1 cellular context compared by ENCODE assay signal in the genomic region with DNA sequence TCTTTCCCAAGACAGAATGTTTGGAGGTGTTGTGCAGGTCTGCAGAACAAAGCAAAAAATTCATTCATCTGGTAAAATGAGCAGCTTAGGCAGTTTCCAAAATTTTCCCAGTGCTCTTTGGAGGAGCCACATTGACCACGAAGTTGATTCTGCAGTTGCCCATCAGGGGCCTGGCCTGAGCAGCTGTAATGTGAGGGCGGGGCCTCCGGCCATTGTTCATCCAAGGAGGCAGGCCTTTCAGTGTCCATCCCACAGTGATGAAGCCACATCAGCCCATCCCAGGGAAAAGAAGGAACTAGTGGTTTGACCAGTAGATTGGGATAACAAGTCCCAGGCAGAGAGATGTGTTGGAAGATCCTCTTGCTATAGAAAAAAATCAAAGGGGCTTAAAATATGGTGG.
TF ChIP-seq lines count a peak whose summit lies in the region.

No MANE protein-coding gene starts in this region.

TF ChIP-seq in HepG2, 621 proteins besides CTCF, POLR2A, EP300 and RAD21:
- TF ChIP-seq NFYC (CRISPR knock-in tag; IDR thresholded peaks at IDR 0.05), result no peak
